22 cellular contexts compared by ENCODE assay signal in the genomic region with DNA sequence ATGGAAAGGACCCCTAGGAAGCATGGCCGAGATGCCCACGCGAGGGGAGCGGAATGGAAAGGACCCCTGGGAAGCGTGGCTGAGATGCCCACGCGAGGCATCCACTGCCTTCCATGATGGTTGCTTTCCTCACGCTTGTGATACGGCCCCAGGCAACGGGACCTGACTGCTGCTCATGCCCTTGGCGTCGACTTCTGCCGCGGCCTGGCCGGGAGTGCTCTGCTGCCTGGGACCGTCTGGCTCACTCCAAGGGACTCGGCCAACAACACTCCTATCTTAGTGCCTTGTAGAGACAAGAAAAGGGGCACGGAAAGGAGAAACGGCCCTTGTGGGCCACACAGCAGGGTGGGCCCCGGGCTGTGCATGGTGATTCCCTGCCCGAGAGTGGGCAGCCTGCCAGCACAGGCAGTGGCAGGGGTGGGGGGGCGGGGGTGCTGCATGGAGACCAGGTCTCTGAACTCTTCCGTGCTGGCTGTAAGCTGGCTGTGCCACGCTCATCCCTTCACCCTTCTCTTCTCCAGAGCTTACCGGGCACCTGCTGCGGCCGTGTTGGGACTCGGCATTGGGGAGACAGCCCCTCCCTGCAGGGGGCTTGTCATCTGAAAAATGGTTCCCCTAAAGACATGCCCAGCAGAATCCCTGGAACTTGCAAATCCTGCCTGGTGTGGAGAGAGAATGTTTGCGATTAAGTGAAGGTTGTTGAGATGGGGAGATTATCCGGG. TPM values are rescaled to one million over a fixed set of nuclear protein-coding genes. Genes with fewer than 3 reads are reported as not detected.
DNase-seq lines count a peak whose midpoint lies in the region; ATAC-seq and TF ChIP-seq lines count a peak whose summit lies in the region.
"Had no signal": no experiment of that assay in that cellular context is flagged by ENCODE, and none has a peak within 500 bp of the region (broad histone marks: within the 10 kb centered on the region; RNA-seq: fewer than 3 reads in every experiment).

No MANE protein-coding gene starts in this region.

- POLR2A ChIA-PET in MCF 10A (lab: Yijun Ruan, JAX) = no interaction called here

- H3K27ac Mint-ChIP-seq in MCF 10A (ENCODE audit: low read depth, unreplicated experiment) (no peak overlapping the region), chondrocyte (ENCODE audit: unreplicated experiment) (no peak overlapping the region)
- H3K27ac Mint-ChIP-seq: activated T-helper 2 cell treated with anti-CD3 and anti-CD28 coated beads, Interferon-gamma antibody, Interleukin-2, Interleukin-4, amounts not matched to agents 10 μg/mL and 5 μg/mL and 100 μg/mL, durations not matched to agents 14 hours and 24 hours and 36 hours; CD4-positive, alpha-beta T cell; stimulated activated naive CD8-positive, alpha-beta T cell treated with anti-CD3 and anti-CD28 coated beads, Interleukin-15, amount 100 ng/mL, for 72 hours had no signal

- H2AFZ ChIP-seq in osteoblast (ENCODE audit: low read length) = no peak overlapping the region
- no peak overlapping the region for H2AFZ ChIP-seq in smooth muscle cell (ENCODE audit: low read depth)

- H3K36me3 ChIP-seq in breast epithelium = no peaks in the 10 kb centered on the region
- no peaks in the 10 kb centered on the region for H3K36me3 ChIP-seq in osteoblast (ENCODE audit: insufficient read depth, low read length)
- H3K36me3 ChIP-seq in upper lobe of right lung = no peaks in the 10 kb centered on the region
- no peaks in the 10 kb centered on the region for H3K36me3 ChIP-seq in smooth muscle cell (ENCODE audit: low read depth)
- no peaks in the 10 kb centered on the region for H3K36me3 ChIP-seq in gastroesophageal sphincter
- H3K36me3 ChIP-seq: pancreas had no signal

- no peaks in the 10 kb centered on the region for H3K79me2 ChIP-seq in osteoblast (ENCODE audit: insufficient read depth, low read length)
- no peaks in the 10 kb centered on the region for H3K79me2 ChIP-seq in smooth muscle cell (ENCODE audit: low read depth)

- TF ChIP-seq EP300 in gastroesophageal sphincter (IDR thresholded peaks at IDR 0.05) = no peak

- no TSS peak for BruUV-seq in MCF 10A (replicated peaks; lab: Mats Ljungman, UMichigan)

- DNase-seq in breast epithelium (ENCODE audit: low spot score in 2 of 2) = peak; percentile 13 to 45
- no peak for DNase-seq in MCF 10A (ENCODE audit: unreplicated experiment)
- DNase-seq in chondrocyte (ENCODE audit: low spot score) = peak; percentile 75
- DNase-seq in osteoblast (ENCODE audit: insufficient read length, low spot score, missing footprints) = peak; percentile 84
- peak; percentile 54 for DNase-seq in upper lobe of right lung
- DNase-seq in smooth muscle cell (lab: John Stamatoyannopoulos, UW; ENCODE audit: unreplicated experiment) = no peak
- DNase-seq in CD1c-positive myeloid dendritic cell (ENCODE audit: extremely low spot score) = no peak
- DNase-seq: activated CD4-positive, alpha-beta T cell treated with anti-CD3 and anti-CD28 coated beads for 1 hour; DMS153; effector memory CD4-positive, alpha-beta T cell; NCI-H1048; NCI-H2081 treated with DMSO at 0.1 percent for 48 hours; NK-92 treated with Interleukin-12 subunit alpha and Interleukin-12 subunit beta, amount 100 ng/mL, for 24 hours; T1000 had no signal

- CTCF ChIA-PET in MCF 10A (lab: Yijun Ruan, JAX) = interaction anchor here (0.7 to 1.1 kb wide), 2 partner anchors 13 to 46 kb away, joined by 3 to 4 read pairs; no protein-coding TSS in a partner anchor

- H3K4me1 Mint-ChIP-seq in MCF 10A (ENCODE audit: insufficient read depth, unreplicated experiment) (no peaks in the 10 kb centered on the region), chondrocyte (ENCODE audit: low read depth) (peaks cover 14% of the 10 kb centered on the region)
- H3K4me1 Mint-ChIP-seq: central memory CD8-positive, alpha-beta T cell; stimulated activated naive CD8-positive, alpha-beta T cell treated with anti-CD3 and anti-CD28 coated beads, Interleukin-15, amount 100 ng/mL, for 72 hours had no signal

- TF ChIP-seq CTCF in breast epithelium (IDR thresholded peaks at IDR 0.05) = no peak
- TF ChIP-seq CTCF in MCF 10A (IDR thresholded peaks at IDR 0.05; ENCODE audit: unreplicated experiment) = no peak
- no peak for TF ChIP-seq CTCF in chondrocyte (IDR thresholded peaks at IDR 0.05)
- no peak for TF ChIP-seq CTCF in osteoblast (IDR thresholded peaks at IDR 0.05; ENCODE audit: extremely low read depth, low read depth, low read length)
- TF ChIP-seq CTCF in upper lobe of right lung (IDR thresholded peaks at IDR 0.05) = no peak
- TF ChIP-seq CTCF in smooth muscle cell (IDR thresholded peaks at IDR 0.05; ENCODE audit: borderline replicate concordance, insufficient read depth, poor library complexity, severe bottlenecking) = no peak
- TF ChIP-seq CTCF in gastroesophageal sphincter (IDR thresholded peaks at IDR 0.05) = no peak

- H3K4me3 ChIP-seq in breast epithelium (no peak overlapping the region), osteoblast (ENCODE audit: insufficient read depth, low read length) (no peak overlapping the region), upper lobe of right lung (no peak overlapping the region), smooth muscle cell (no peak overlapping the region), gastroesophageal sphincter (no peak overlapping the region)
- H3K4me3 ChIP-seq: K562, pancreas had no signal

- ATAC-seq in upper lobe of right lung (no peak), gastroesophageal sphincter (no peak)
- ATAC-seq: stimulated activated naive CD8-positive, alpha-beta T cell treated with anti-CD3 and anti-CD28 coated beads, Interleukin-15, amount 100 ng/mL, for 72 hours had no signal

- H3K9me3 Mint-ChIP-seq in MCF 10A (ENCODE audit: unreplicated experiment) = peaks cover 8% of the 10 kb centered on the region
- no peaks in the 10 kb centered on the region for H3K9me3 Mint-ChIP-seq in chondrocyte (ENCODE audit: low read depth)
- H3K9me3 Mint-ChIP-seq: activated T-helper 2 cell treated with anti-CD3 and anti-CD28 coated beads, Interferon-gamma antibody, Interleukin-2, Interleukin-4, amounts not matched to agents 10 μg/mL and 5 μg/mL and 100 μg/mL, durations not matched to agents 14 hours and 24 hours and 36 hours; CD4-positive, alpha-beta T cell; central memory CD8-positive, alpha-beta T cell; stimulated activated naive CD8-positive, alpha-beta T cell treated with anti-CD3 and anti-CD28 coated beads, Interleukin-15, amount 100 ng/mL, for 72 hours had no signal

- H3K4me3 Mint-ChIP-seq in MCF 10A (ENCODE audit: unreplicated experiment) = no peak overlapping the region
- H3K4me3 Mint-ChIP-seq in chondrocyte (ENCODE audit: unreplicated experiment) = no peak overlapping the region
- H3K4me3 Mint-ChIP-seq: CD4-positive, alpha-beta T cell; central memory CD8-positive, alpha-beta T cell; stimulated activated naive CD8-positive, alpha-beta T cell treated with anti-CD3 and anti-CD28 coated beads, Interleukin-15, amount 100 ng/mL, for 72 hours had no signal

- no peaks in the 10 kb centered on the region for H4K20me1 ChIP-seq in osteoblast (ENCODE audit: insufficient read depth, low read length)
- no peaks in the 10 kb centered on the region for H4K20me1 ChIP-seq in smooth muscle cell (ENCODE audit: low read depth)

- no peaks in the 10 kb centered on the region for H3K4me1 ChIP-seq in breast epithelium
- no peaks in the 10 kb centered on the region for H3K4me1 ChIP-seq in osteoblast (ENCODE audit: insufficient read depth, low read length)
- H3K4me1 ChIP-seq in upper lobe of right lung = no peaks in the 10 kb centered on the region
- no peaks in the 10 kb centered on the region for H3K4me1 ChIP-seq in smooth muscle cell (ENCODE audit: low read depth)
- peaks cover 0 to 5% (median 0%) of the 10 kb centered on the region in 3 donors for H3K4me1 ChIP-seq in gastroesophageal sphincter
- H3K4me1 ChIP-seq: pancreas had no signal

- H3K27me3 ChIP-seq in breast epithelium = peaks cover 0 to 75% of the 10 kb centered on the region in 2 donors
- no peaks in the 10 kb centered on the region for H3K27me3 ChIP-seq in osteoblast (ENCODE audit: insufficient read depth, low read length)
- H3K27me3 ChIP-seq in upper lobe of right lung = no peaks in the 10 kb centered on the region
- H3K27me3 ChIP-seq in smooth muscle cell (ENCODE audit: low read depth) = no peaks in the 10 kb centered on the region
- peaks cover 78% of the 10 kb centered on the region for H3K27me3 ChIP-seq in gastroesophageal sphincter
- H3K27me3 ChIP-seq: pancreas had no signal

- H3K36me3 Mint-ChIP-seq in MCF 10A (ENCODE audit: insufficient read depth, unreplicated experiment) (peaks cover 3% of the 10 kb centered on the region), chondrocyte (ENCODE audit: low read depth) (no peaks in the 10 kb centered on the region)

- no peak overlapping the region for H3K27ac ChIP-seq in breast epithelium
- H3K27ac ChIP-seq in osteoblast (ENCODE audit: low read depth, low read length) = no peak overlapping the region
- no peak overlapping the region for H3K27ac ChIP-seq in upper lobe of right lung
- no peak overlapping the region for H3K27ac ChIP-seq in smooth muscle cell (ENCODE audit: low read depth)
- H3K27ac ChIP-seq in gastroesophageal sphincter = no peak overlapping the region
- H3K27ac ChIP-seq: pancreas had no signal

- intact Hi-C loops in breast epithelium (cut with DNase I; ENCODE audit: low total_unique reads) (no loop called here), MCF 10A (cut with micrococcal nuclease) (loop anchor here (10.0 kb wide), 1 partner anchor 305 kb away; no protein-coding TSS in a partner anchor), upper lobe of right lung (cut with DNase I) (no loop called here)

- WGBS in smooth muscle cell (ENCODE audit: low lambda C conversion rate) = 86% methylated on average over 27 of the region's 30 CpGs
- 81 to 89% methylated on average over 7 to 8 of the region's 30 CpGs for WGBS in gastroesophageal sphincter (ENCODE audit: low coverage in 1 of 2), 2 donors

- no peaks in the 10 kb centered on the region for H3F3A ChIP-seq in smooth muscle cell (ENCODE audit: low read depth)

- no peak overlapping the region for H3K4me2 ChIP-seq in osteoblast (ENCODE audit: insufficient read depth, low read length)
- H3K4me2 ChIP-seq in smooth muscle cell = no peak overlapping the region

- H3K27me3 Mint-ChIP-seq in MCF 10A (ENCODE audit: insufficient read depth, unreplicated experiment) (peaks cover 17% of the 10 kb centered on the region), chondrocyte (ENCODE audit: low read depth) (peaks cover 6% of the 10 kb centered on the region)
- H3K27me3 Mint-ChIP-seq: central memory CD8-positive, alpha-beta T cell; stimulated activated naive CD8-positive, alpha-beta T cell treated with anti-CD3 and anti-CD28 coated beads, Interleukin-15, amount 100 ng/mL, for 72 hours had no signal

- TF ChIP-seq POLR2A in breast epithelium (IDR thresholded peaks at IDR 0.05) = no peak
- TF ChIP-seq POLR2A in gastroesophageal sphincter (IDR thresholded peaks at IDR 0.05) = no peak

- H3K9ac ChIP-seq in smooth muscle cell (ENCODE audit: low read depth) = no peak overlapping the region

- H3K9me3 ChIP-seq in breast epithelium (no peaks in the 10 kb centered on the region), osteoblast (ENCODE audit: low read depth, low read length) (no peaks in the 10 kb centered on the region), upper lobe of right lung (no peaks in the 10 kb centered on the region), smooth muscle cell (replicated peaks; ENCODE audit: low read depth) (no peaks in the 10 kb centered on the region), gastroesophageal sphincter (no peaks in the 10 kb centered on the region)
- H3K9me3 ChIP-seq: pancreas had no signal

RNA-seq across cellular contexts. Expression of a gene that starts 38.6 kb away (rescaled TPM):
- total RNA-seq in breast epithelium (not detected), MCF 10A (2022) (not detected in 2 replicates), chondrocyte (3.7 TPM in 1 of 3 replicates, not detected in the others), osteoblast (not detected in 2 replicates), upper lobe of right lung (not detected), smooth muscle cell (0.09 TPM in 1 of 2 replicates, not detected in the other), gastroesophageal sphincter (not detected)
- polyA plus RNA-seq in smooth muscle cell = not detected in 2 replicates
- total RNA-seq: activated T-helper 2 cell treated with anti-CD3 and anti-CD28 coated beads, Interferon-gamma antibody, Interleukin-2, Interleukin-4, amounts not matched to agents 10 μg/mL and 5 μg/mL and 100 μg/mL, durations not matched to agents 14 hours and 24 hours and 36 hours; CD4-positive, alpha-beta T cell; K562; pancreas had no signal
- polyA plus RNA-seq: AG04450, K562, pancreas had no signal

Comparison
In these comparisons a context has a peak if more than half of its experiments do, and no peak if none do; other contexts are left out.
1. DNase-seq: peak in breast epithelium (2 of 2), chondrocyte (single experiment), osteoblast (single experiment) and upper lobe of right lung (single experiment); none in MCF 10A (single experiment), smooth muscle cell (single experiment) and CD1c-positive myeloid dendritic cell (single experiment).